9 cellular contexts compared by ENCODE assay signal in genomic region chr11:123475478-123475877, GRCh38. TPM values are rescaled to one million over a fixed set of nuclear protein-coding genes. Genes with fewer than 3 reads are reported as not detected.
DNase-seq lines count a peak whose midpoint lies in the region; ATAC-seq and TF ChIP-seq lines count a peak whose summit lies in the region.
"Had no signal": no experiment of that assay in that cellular context is flagged by ENCODE, and none has a peak within 500 bp of the region (broad histone marks: within the 10 kb centered on the region; RNA-seq: fewer than 3 reads in every experiment).

No MANE protein-coding gene starts in this region.

- H3K4me3 ChIP-seq in heart right ventricle (no peak overlapping the region), epithelial cell of esophagus (ENCODE audit: low read length) (no peak overlapping the region), thyroid gland (replicated peaks in 1 of 3) (no peak overlapping the region)

- 72 to 74% methylated on average over 3 of the region's 3 CpGs for WGBS in heart right ventricle, 2 donors
- WGBS in thyroid gland, 2 donors: 83 to 84% methylated on average over 3 of the region's 3 CpGs

- no peak for TF ChIP-seq POLR2A in thyroid gland (IDR thresholded peaks at IDR 0.05)

- H3K36me3 ChIP-seq in heart right ventricle: no peaks in the 10 kb centered on the region
- no peaks in the 10 kb centered on the region for H3K36me3 ChIP-seq in thyroid gland

- ATAC-seq in heart right ventricle (peak in 4 of 8 donors; percentile 29 to 36 (median 32)), GM21381 (IDR thresholded peaks at IDR 0.05; ENCODE audit: unreplicated experiment) (no peak), HG03520 (IDR thresholded peaks at IDR 0.05; ENCODE audit: unreplicated experiment) (no peak)

- H3K9me3 ChIP-seq in heart right ventricle: no peaks in the 10 kb centered on the region
- no peaks in the 10 kb centered on the region for H3K9me3 ChIP-seq in thyroid gland

- H3K4me1 ChIP-seq in heart right ventricle (peaks cover 0 to 59% (median 15%) of the 10 kb centered on the region in 9 donors), thyroid gland (peaks cover 0 to 11% of the 10 kb centered on the region in 2 donors)

- intact Hi-C loops in heart right ventricle (cut with DNase I) (loop anchor here in 9 of 10 donors (1.0 to 10.0 kb wide), 10 partner anchors 67 to 373 kb away; no protein-coding TSS in a partner anchor), cardiac septum (cut with DNase I) (loop anchor here (10.0 kb wide), 1 partner anchor 361 kb away; no protein-coding TSS in a partner anchor), thyroid gland (cut with DNase I) (loop anchor here (5.0 kb wide), 2 partner anchors 63 to 173 kb away; no protein-coding TSS in a partner anchor)

- H3K27me3 ChIP-seq in heart right ventricle (no peaks in the 10 kb centered on the region), thyroid gland (no peaks in the 10 kb centered on the region)

- H3K27ac ChIP-seq in heart right ventricle (peak overlapping the region in 5 of 10 donors; percentile 1 to 25 (median 8)), thyroid gland (peak overlapping the region in 1 of 3 donors; percentile 24)

- no peak for DNase-seq in heart right ventricle
- no peak for DNase-seq in cardiac septum (ENCODE audit: low spot score)
- peak; percentile 69 for DNase-seq in NCI-H526 treated with DMSO at 0.1 percent for 48 hours (lab: John Stamatoyannopoulos, UW)
- DNase-seq in epithelial cell of esophagus (ENCODE audit: low read depth): peak; percentile 22
- peak in 1 of 2 donors; percentile 12 for DNase-seq in thyroid gland
- no peak for DNase-seq in mesenteric fat pad (ENCODE audit: low spot score)
- DNase-seq: central memory CD4-positive, alpha-beta T cell had no signal

- TF ChIP-seq CTCF in heart right ventricle (IDR thresholded peaks at IDR 0.05) (peak in 5 of 9 donors; percentile 20 to 40 (median 32)), epithelial cell of esophagus (IDR thresholded peaks at IDR 0.05; ENCODE audit: insufficient read depth, low read depth, low read length, missing control alignments) (no peak), thyroid gland (IDR thresholded peaks at IDR 0.05) (peak in 4 of 6 experiments; percentile 21 to 38 (median 24))

RNA-seq across cellular contexts. Expression of gene GRAMD1B, which starts 45.4 kb away (rescaled TPM):
- total RNA-seq in heart right ventricle (10 to 100 TPM in 9 of 10 donors, 1 to 10 TPM in 1; 8.4 to 41.0 (median 23.3) TPM), cardiac septum (15.3 TPM), thyroid gland (10 to 100 TPM in 2 of 4 donors, 1 to 10 TPM in 2; 7.0 to 22.7 (median 9.2) TPM), mesenteric fat pad (7.7 TPM)
- 10 to 100 TPM in 1 of 2 donors, 1 to 10 TPM in 1; 7.3 to 16.1 TPM for polyA plus RNA-seq in heart right ventricle

Comparison
In these comparisons a context has a peak if more than half of its experiments do, and no peak if none do; other contexts are left out.
1. DNase-seq: peak in NCI-H526 treated with DMSO at 0.1 percent for 48 hours (single experiment) and epithelial cell of esophagus (single experiment); none in heart right ventricle (0 of 2), cardiac septum (single experiment) and mesenteric fat pad (single experiment).